ENCODE assay signal across 8 cellular contexts in the genomic region with DNA sequence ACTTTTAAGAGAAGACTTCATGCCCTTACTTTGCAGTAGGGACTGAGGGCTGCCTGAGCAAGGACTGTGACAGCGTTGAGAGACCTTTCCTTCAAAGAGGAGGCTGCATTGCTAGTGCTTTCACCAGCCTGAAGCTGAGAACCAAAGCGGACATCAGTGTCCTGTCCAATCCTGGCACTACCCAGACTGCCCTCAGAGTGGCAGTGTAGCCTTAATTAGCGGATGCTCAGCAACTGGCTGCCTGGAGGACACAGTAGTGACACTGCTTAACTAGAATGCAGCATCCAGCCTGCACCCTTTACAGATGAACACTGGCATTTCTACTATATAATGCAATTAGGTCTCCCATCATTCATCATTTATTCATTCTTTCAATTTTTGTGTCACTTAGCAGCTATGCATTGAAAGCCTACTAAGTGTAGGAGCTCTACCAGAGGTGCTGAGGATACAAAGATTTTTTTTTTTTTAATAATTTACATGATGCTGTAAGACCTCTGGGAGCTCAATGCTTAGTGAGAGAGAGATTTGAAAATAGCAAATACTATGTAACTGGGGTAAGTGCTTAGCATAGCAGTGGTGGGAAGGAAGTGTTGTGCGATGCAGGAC. TPM values are rescaled to one million over a fixed set of nuclear protein-coding genes. Genes with fewer than 3 reads are reported as not detected.
DNase-seq lines count a peak whose midpoint lies in the region; ATAC-seq and TF ChIP-seq lines count a peak whose summit lies in the region.

No MANE protein-coding gene starts in this region.

- no peaks in the 10 kb centered on the region for H3K4me1 ChIP-seq in Panc1 (ENCODE audit: control insufficient read depth, insufficient read depth, low read length)
- H3K4me1 ChIP-seq in testis, result peaks cover 9% of the 10 kb centered on the region

- 32 to 50% methylated on average over 4 of the region's 4 CpGs for WGBS in testis, 2 donors

- in situ Hi-C loops in Panc1 (cut with HindIII; ENCODE audit: low pct_unique_long_range_greater_than_20kb, low sequenced_read_pairs), result no loop called here

- no peak overlapping the region for H3K4me3 ChIP-seq in H7 (ENCODE audit: insufficient read depth, low read depth, low read length)
- no peak overlapping the region for H3K4me3 ChIP-seq in Panc1 (ENCODE audit: low read depth in 2 of 2, low read length in 2 of 2)
- H3K4me3 ChIP-seq in foreskin fibroblast (ENCODE audit: low read depth in 1 of 2, low read length in 2 of 2), result no peak overlapping the region
- H3K4me3 ChIP-seq in testis, result no peak overlapping the region

- no TSS peak for BruUV-seq in Panc1 (replicated peaks; lab: Mats Ljungman, UMichigan)

- H3K27ac ChIP-seq in Panc1 (ENCODE audit: low read length) (no peak overlapping the region), testis (no peak overlapping the region)

- TF ChIP-seq CTCF in LNCAP (IDR thresholded peaks at IDR 0.05) (peak; percentile 95), Panc1 (IDR thresholded peaks at IDR 0.05) (peak; percentile 95), foreskin fibroblast (IDR thresholded peaks at IDR 0.05; ENCODE audit: low read depth, low read length) (peak; percentile 80), testis (IDR thresholded peaks at IDR 0.05) (peak; percentile 71 to 83 (median 80))

- CTCF ChIA-PET in Panc1 (lab: Charles Lee), result interaction anchor here (0.5 to 1.0 kb wide), 7 partner anchors 8 to 418 kb away, joined by 3 to 5 read pairs (median 3); no protein-coding TSS in a partner anchor

- peak; percentile 99 for ATAC-seq in Panc1

- POLR2A ChIA-PET in Panc1 (lab: Charles Lee), result no interaction called here

- peak; percentile 86 for DNase-seq in GM03348 (ENCODE audit: low spot score)
- DNase-seq in H7, result peak; percentile 56
- peak; percentile 68 for DNase-seq in Panc1 (ENCODE audit: low read depth, low spot score)
- DNase-seq in activated T-helper 1 cell treated with anti-CD3 and anti-CD28 coated beads, Interleukin-2, amount 50 U/mL, for 16 hours (ENCODE audit: low read depth in 1 of 2, low spot score in 1 of 2), result peak; percentile 23 to 31
- DNase-seq in foreskin fibroblast, result peak; percentile 67 to 87
- DNase-seq in nucleus accumbens (lab: John Stamatoyannopoulos, UW), result peak in 49 of 56 donors; percentile 3 to 86 (median 51)
- peak; percentile 90 for DNase-seq in testis

- intact Hi-C loops in Panc1 (cut with micrococcal nuclease; ENCODE audit: unreplicated experiment) (loop anchor here (1.0 to 10.0 kb wide), 4 partner anchors 60 to 1270 kb away; partner anchors contain the start of gene SMCO4), testis (cut with DNase I; ENCODE audit: low total_unique reads) (loop anchor here (5.0 to 10.0 kb wide), 2 partner anchors 308 to 410 kb away; partner anchors contain the start of gene SMCO4)

- no peaks in the 10 kb centered on the region for H3K36me3 ChIP-seq in H7 (replicated peaks; ENCODE audit: control insufficient read depth, insufficient read depth, low read length)
- H3K36me3 ChIP-seq in Panc1 (ENCODE audit: control insufficient read depth, insufficient read depth, low read length), result no peaks in the 10 kb centered on the region
- no peaks in the 10 kb centered on the region for H3K36me3 ChIP-seq in testis (ENCODE audit: low read depth, missing control alignments)

- H3K9me3 ChIP-seq in Panc1 (ENCODE audit: control insufficient read depth, insufficient read depth, low read depth, low read length) (no peaks in the 10 kb centered on the region), testis (no peaks in the 10 kb centered on the region)

- TF ChIP-seq POLR2A in testis (IDR thresholded peaks at IDR 0.05), result no peak

- no peaks in the 10 kb centered on the region for H3K27me3 ChIP-seq in H7 (ENCODE audit: control insufficient read depth, insufficient read depth, low read length)
- H3K27me3 ChIP-seq in Panc1 (ENCODE audit: control insufficient read depth, insufficient read depth, low read length), result peaks cover 21% of the 10 kb centered on the region
- no peaks in the 10 kb centered on the region for H3K27me3 ChIP-seq in testis

RNA-seq across cellular contexts. Expression of gene SLC36A4, which starts 36.9 kb away (rescaled TPM):
- total RNA-seq in H7 (2014; rRNA removed; shearing (Covaris generic)), result 7.9 and 9.7 TPM in 2 replicates
- total RNA-seq in Panc1 (2021; ENCODE audit: unreplicated experiment), result 30.3 TPM
- polyA plus RNA-seq in Panc1 (2012; ENCODE audit: insufficient read length), result 19.8 TPM
- total RNA-seq in testis, result 10 to 100 TPM; 18.3 to 23.5 TPM
- polyA plus RNA-seq in testis (ENCODE audit: insufficient read depth, low read depth, low replicate concordance), result 9.3 TPM

Comparison
In these comparisons a context has a peak if more than half of its experiments do, and no peak if none do; other contexts are left out.
1. DNase-seq: peak in every context shown above with its lines; median percentile 90 in testis; 86 in GM03348; 77 in foreskin fibroblast; 68 in Panc1; 56 in H7; 51 in nucleus accumbens; 27 in activated T-helper 1 cell treated with anti-CD3 and anti-CD28 coated beads, Interleukin-2, amount 50 U/mL, for 16 hours.